23 cellular contexts compared by ENCODE assay signal in the genomic region with DNA sequence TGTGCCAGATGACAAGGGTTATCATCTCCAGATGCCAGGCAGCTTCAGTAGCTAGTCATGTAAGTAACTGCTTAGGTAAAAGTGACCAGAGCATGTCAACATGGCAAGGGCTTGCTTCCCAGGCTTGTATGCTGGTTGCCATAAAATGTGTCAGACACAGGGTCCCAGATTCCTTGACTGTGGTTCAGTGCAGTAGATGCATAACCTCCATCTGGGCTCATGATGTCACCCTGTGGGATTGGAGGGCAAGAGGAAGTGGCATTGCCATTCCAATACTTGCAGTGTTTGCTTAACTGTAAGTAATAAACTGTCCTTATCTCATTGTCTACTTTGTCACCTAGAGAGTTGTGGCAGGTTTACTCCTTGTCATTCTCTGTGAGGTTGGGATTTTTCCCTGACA.
"Had no signal": no experiment of that assay in that cellular context is flagged by ENCODE, and none has a peak within 500 bp of the region (broad histone marks: within the 10 kb centered on the region; RNA-seq: fewer than 3 reads in every experiment).

No MANE protein-coding gene starts in this region.

- H3K27ac ChIP-seq: VCaP had no signal

- DNase-seq: activated CD4-positive, alpha-beta memory T cell treated with anti-CD3 and anti-CD28 coated beads, Interleukin-2, amount 10 ng/mL, durations not matched to agents 7 days and 5 days; activated CD4-positive, alpha-beta T cell treated with anti-CD3 and anti-CD28 coated beads, Interleukin-2, amount 50 U/mL, for 1 hour; activated CD4-positive, CD25-positive, alpha-beta regulatory T cell; activated gamma-delta T cell; activated naive CD4-positive, alpha-beta T cell treated with anti-CD3 and anti-CD28 coated beads for 36 hours; activated T-cell treated with anti-CD3 and anti-CD28 coated beads for 4 hours; activated T-cell treated with anti-CD3 and anti-CD28 coated beads, Interleukin-2, amount 50 U/mL, for 48 hours; Kasumi-1; KBM-7; NCI-H1105 treated with DMSO at 0.1 percent for 48 hours; NCI-H1436 treated with DMSO at 0.1 percent for 48 hours; NCI-H187; NCI-H2081; NCI-H446; NCI-H524; NCI-H774; NK-92 treated with Interleukin-12 subunit alpha and Interleukin-12 subunit beta, amount 100 ng/mL, for 24 hours; PC-3; SHP77 treated with DMSO at 0.1 percent for 48 hours; T-helper 17 cell; T-helper 9 cell had no signal

- ATAC-seq: activated T-helper 17 cell treated with anti-CD3 and anti-CD28 coated beads, Interleukin-2, amount 50 U/mL, for 72 hours; PC-3; T-helper 17 cell had no signal
